Comparison of ENCODE assay signal across 21 cellular contexts in the genomic region with DNA sequence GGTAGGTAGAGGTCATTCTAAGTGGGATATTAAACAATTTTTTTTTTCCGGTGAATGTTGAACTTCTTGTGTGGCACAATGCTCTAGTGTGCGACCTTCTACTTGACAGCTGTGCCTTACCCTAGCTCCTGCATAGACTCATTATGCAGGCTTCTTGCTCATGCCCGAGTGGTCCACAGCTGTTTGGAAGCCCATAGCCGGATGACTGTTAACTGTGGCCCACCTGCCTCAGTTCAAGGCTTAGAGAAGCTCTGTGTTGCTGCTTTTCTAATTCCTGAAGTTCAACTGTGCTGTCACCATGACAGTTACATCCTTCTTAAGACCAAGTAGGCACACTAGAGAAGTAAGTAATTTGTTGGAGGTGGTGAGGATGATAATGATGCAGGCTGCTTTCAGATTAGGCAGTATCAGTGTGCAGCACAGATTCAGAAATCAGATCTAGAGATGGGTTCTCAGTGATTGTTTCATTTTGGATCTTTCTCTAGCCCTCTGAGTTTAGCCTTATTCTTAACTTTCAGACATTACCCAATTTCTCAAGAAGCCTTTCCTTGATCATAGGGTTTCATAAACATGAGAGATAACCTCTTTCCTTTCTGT.
DNase-seq lines count a peak whose midpoint lies in the region; ATAC-seq and TF ChIP-seq lines count a peak whose summit lies in the region.
"Had no signal": no experiment of that assay in that cellular context is flagged by ENCODE, and none has a peak within 500 bp of the region (broad histone marks: within the 10 kb centered on the region; RNA-seq: fewer than 3 reads in every experiment).

No MANE protein-coding gene starts in this region.

- no peak overlapping the region for H4K91ac ChIP-seq in mesenchymal stem cell (ENCODE audit: low read length)

- H3K36me3 ChIP-seq in mesenchymal stem cell (ENCODE audit: control insufficient read depth in 1 of 2, insufficient read depth in 2 of 2, low read depth in 1 of 2, low read length in 2 of 2) (no peaks in the 10 kb centered on the region), gastrocnemius medialis (no peaks in the 10 kb centered on the region)
- H3K36me3 ChIP-seq: BLaER1, Peyer's patch had no signal

- DNase-seq in GM12865 (ENCODE audit: low read depth) (peak; percentile 29), mesenchymal stem cell (peak; percentile 11), gastrocnemius medialis (no peak), GF-D8 (lab: John Stamatoyannopoulos, UW) (no peak)
- no peak for DNase-seq in activated CD8-positive, alpha-beta memory T cell treated with anti-CD3 and anti-CD28 coated beads, Interleukin-2, amount 10 ng/mL, durations not matched to agents 7 days and 5 days
- DNase-seq: CD8-positive, alpha-beta memory T cell; NCI-H1105 treated with DMSO at 0.1 percent for 48 hours; NCI-H1694 treated with DMSO at 0.1 percent for 48 hours; NCI-H2107; NCI-H2227 treated with DMSO at 0.1 percent for 48 hours; NCI-H524; Peyer's patch had no signal

- peak overlapping the region in 1 of 2 experiments; percentile 95 for H2BK12ac ChIP-seq in mesenchymal stem cell (ENCODE audit: low read length in 2 of 2)

- no peaks in the 10 kb centered on the region for H3K4me1 ChIP-seq in mesenchymal stem cell (ENCODE audit: control insufficient read depth, insufficient read depth, low read depth, low read length)
- H3K4me1 ChIP-seq in gastrocnemius medialis = no peaks in the 10 kb centered on the region
- H3K4me1 ChIP-seq: BLaER1, Peyer's patch had no signal

- H3K4me1 Mint-ChIP-seq in activated CD8-positive, alpha-beta memory T cell treated with anti-CD3 and anti-CD28 coated beads, Interleukin-2, amount 10 ng/mL, durations not matched to agents 7 days and 5 days = no peaks in the 10 kb centered on the region
- H3K4me1 Mint-ChIP-seq: CD8-positive, alpha-beta memory T cell; GM23338; IgD-negative memory B cell had no signal

- H3K9ac ChIP-seq in mesenchymal stem cell (ENCODE audit: low read length) = no peak overlapping the region
- H3K9ac ChIP-seq: BLaER1 had no signal

- H2BK15ac ChIP-seq in mesenchymal stem cell (ENCODE audit: low read depth, poor library complexity, severe bottlenecking) = no peak overlapping the region

- TF ChIP-seq CTCF in GM12865 (IDR thresholded peaks at IDR 0.05; ENCODE audit: insufficient read depth, low read depth, low read length, missing control alignments) (no peak), gastrocnemius medialis (IDR thresholded peaks at IDR 0.05 in 4 of 5, conservative IDR thresholded peaks at IDR 0.05 in 1 of 5) (no peak)

- WGBS in mesenchymal stem cell = 94% methylated on average over 4 of the region's 4 CpGs

- H3K27ac ChIP-seq in mesenchymal stem cell (ENCODE audit: low read length, poor library complexity, severe bottlenecking) (no peak overlapping the region), gastrocnemius medialis (no peak overlapping the region)
- H3K27ac ChIP-seq: BLaER1, HL-60, Peyer's patch, SK-N-MC had no signal

- no peaks in the 10 kb centered on the region for H3K79me1 ChIP-seq in mesenchymal stem cell (replicated peaks; ENCODE audit: low read length, poor library complexity, severe bottlenecking)

- H3K9me3 Mint-ChIP-seq in activated CD8-positive, alpha-beta memory T cell treated with anti-CD3 and anti-CD28 coated beads, Interleukin-2, amount 10 ng/mL, durations not matched to agents 7 days and 5 days (ENCODE audit: low read depth) = no peaks in the 10 kb centered on the region
- H3K9me3 Mint-ChIP-seq: GM23338, IgD-negative memory B cell had no signal

- TF ChIP-seq POLR2A in gastrocnemius medialis (IDR thresholded peaks at IDR 0.05) = no peak

- peaks cover 4% of the 10 kb centered on the region for H3K27me3 Mint-ChIP-seq in activated CD8-positive, alpha-beta memory T cell treated with anti-CD3 and anti-CD28 coated beads, Interleukin-2, amount 10 ng/mL, durations not matched to agents 7 days and 5 days

- no peak overlapping the region for H2BK120ac ChIP-seq in mesenchymal stem cell (ENCODE audit: low read depth, low read length)

- H2AFZ ChIP-seq in mesenchymal stem cell (ENCODE audit: low read depth, low read length) = peak overlapping the region; percentile 39
- H2AFZ ChIP-seq: GM23338 had no signal

- H3K23ac ChIP-seq in mesenchymal stem cell (ENCODE audit: low read length in 2 of 2) = no peak overlapping the region

- H2AK5ac ChIP-seq in mesenchymal stem cell (ENCODE audit: low read length, severe bottlenecking) = no peak overlapping the region

- in situ Hi-C loops in gastrocnemius medialis (cut with MboI; ENCODE audit: low sequenced_read_pairs in 4 of 4) = no loop called here

- H3K4ac ChIP-seq in mesenchymal stem cell (ENCODE audit: low read depth in 1 of 2, low read length in 2 of 2) = peak overlapping the region in 1 of 2 experiments; percentile 37

- H3K9me3 ChIP-seq in mesenchymal stem cell (ENCODE audit: control insufficient read depth, low read length) (no peaks in the 10 kb centered on the region), gastrocnemius medialis (no peaks in the 10 kb centered on the region)
- H3K9me3 ChIP-seq: BLaER1, Peyer's patch had no signal

- H3K14ac ChIP-seq in mesenchymal stem cell (ENCODE audit: low read length in 2 of 2) = peak overlapping the region in 1 of 2 experiments; percentile 84

- no peaks in the 10 kb centered on the region for H3K36me3 Mint-ChIP-seq in activated CD8-positive, alpha-beta memory T cell treated with anti-CD3 and anti-CD28 coated beads, Interleukin-2, amount 10 ng/mL, durations not matched to agents 7 days and 5 days
- H3K36me3 Mint-ChIP-seq: CD8-positive, alpha-beta memory T cell; IgD-negative memory B cell had no signal

- no peak overlapping the region for H3K4me3 ChIP-seq in GM12865 (ENCODE audit: low read depth, low read length)
- H3K4me3 ChIP-seq in mesenchymal stem cell (ENCODE audit: insufficient read depth in 1 of 2, low read depth in 1 of 2, low read length in 2 of 2) = no peak overlapping the region
- H3K4me3 ChIP-seq in gastrocnemius medialis = no peak overlapping the region
- H3K4me3 ChIP-seq: BLaER1, GM23338, Peyer's patch, SK-N-MC had no signal

- CTCF ChIA-PET in activated CD8-positive, alpha-beta memory T cell treated with anti-CD3 and anti-CD28 coated beads, Interleukin-2, amount 10 ng/mL, durations not matched to agents 7 days and 5 days (lab: Charles Lee) = no interaction called here

- H3K27ac Mint-ChIP-seq in activated CD8-positive, alpha-beta memory T cell treated with anti-CD3 and anti-CD28 coated beads, Interleukin-2, amount 10 ng/mL, durations not matched to agents 7 days and 5 days = no peak overlapping the region
- H3K27ac Mint-ChIP-seq: CD8-positive, alpha-beta memory T cell; GM23338; IgD-negative memory B cell had no signal

- H3K27me3 ChIP-seq in mesenchymal stem cell (ENCODE audit: control insufficient read depth in 1 of 2, insufficient read depth in 1 of 2, low read length in 2 of 2) (no peaks in the 10 kb centered on the region), gastrocnemius medialis (no peaks in the 10 kb centered on the region)
- H3K27me3 ChIP-seq: BLaER1, Peyer's patch had no signal

- H3K4me3 Mint-ChIP-seq in activated CD8-positive, alpha-beta memory T cell treated with anti-CD3 and anti-CD28 coated beads, Interleukin-2, amount 10 ng/mL, durations not matched to agents 7 days and 5 days = no peak overlapping the region
- H3K4me3 Mint-ChIP-seq: CD8-positive, alpha-beta memory T cell; GM23338; IgD-negative memory B cell had no signal

- peak overlapping the region in 1 of 2 experiments; percentile 75 for H3K18ac ChIP-seq in mesenchymal stem cell (ENCODE audit: low read depth in 1 of 2, low read length in 2 of 2)

- H2BK5ac ChIP-seq in mesenchymal stem cell (ENCODE audit: low read depth, low read length, poor library complexity, severe bottlenecking) = no peak overlapping the region

- no peak overlapping the region for H4K8ac ChIP-seq in mesenchymal stem cell (ENCODE audit: low read length)

- ATAC-seq in GM19351 (IDR thresholded peaks at IDR 0.05; ENCODE audit: unreplicated experiment) (peak; percentile 32), HG03159 (IDR thresholded peaks at IDR 0.05; ENCODE audit: unreplicated experiment) (peak; percentile 26), gastrocnemius medialis (no peak), GM19397 (IDR thresholded peaks at IDR 0.05; ENCODE audit: unreplicated experiment) (no peak)
- ATAC-seq in activated CD8-positive, alpha-beta memory T cell treated with anti-CD3 and anti-CD28 coated beads, Interleukin-2, amount 10 ng/mL, durations not matched to agents 7 days and 5 days = no peak
- ATAC-seq: GM23338, Right ventricle myocardium inferior had no signal

- intact Hi-C loops in gastrocnemius medialis (cut with DNase I; ENCODE audit: low total_unique reads) = no loop called here

- no peak overlapping the region for H3K4me2 ChIP-seq in mesenchymal stem cell (ENCODE audit: low read length, poor library complexity, severe bottlenecking)
- H3K4me2 ChIP-seq: BLaER1, GM23338 had no signal

Comparison
In these comparisons a context has a peak if more than half of its experiments do, and no peak if none do; other contexts are left out.
1. DNase-seq: peak in GM12865 (single experiment) and mesenchymal stem cell (single experiment); none in gastrocnemius medialis (0 of 2), GF-D8 (single experiment) and activated CD8-positive, alpha-beta memory T cell treated with anti-CD3 and anti-CD28 coated beads, Interleukin-2, amount 10 ng/mL, durations not matched to agents 7 days and 5 days (single experiment).
2. ATAC-seq: peak in GM19351 (single experiment) and HG03159 (single experiment); none in gastrocnemius medialis (0 of 2), activated CD8-positive, alpha-beta memory T cell treated with anti-CD3 and anti-CD28 coated beads, Interleukin-2, amount 10 ng/mL, durations not matched to agents 7 days and 5 days (single experiment) and GM19397 (single experiment).